Comparison of ENCODE assay signal across 13 cellular contexts in genomic region chr7:154917214-154918160, GRCh38.
A peak's percentile ranks its signal among the peaks of the same experiment; 100 is the strongest.
DNase-seq lines count a peak whose midpoint lies in the region; ATAC-seq and TF ChIP-seq lines count a peak whose summit lies in the region.
"Had no signal": no experiment of that assay in that cellular context is flagged by ENCODE, and none has a peak within 500 bp of the region (broad histone marks: within the 10 kb centered on the region; RNA-seq: fewer than 3 reads in every experiment).

No MANE protein-coding gene starts in this region.

- ATAC-seq in GM18858 (IDR thresholded peaks at IDR 0.05; ENCODE audit: unreplicated experiment) = no peak

- H3K36me3 ChIP-seq in endodermal cell (ENCODE audit: control insufficient read depth, insufficient read depth, low read length) (no peaks in the 10 kb centered on the region), neuronal stem cell (replicated peaks in 1 of 2; ENCODE audit: control insufficient read depth in 2 of 2, insufficient read depth in 2 of 2, low read length in 2 of 2) (no peaks in the 10 kb centered on the region)
- H3K36me3 ChIP-seq: BE2C had no signal

- H3K23ac ChIP-seq in neuronal stem cell (ENCODE audit: low read depth, low read length, poor library complexity) = no peak overlapping the region

- peaks cover 30% of the 10 kb centered on the region for H3K4me1 Mint-ChIP-seq in endodermal cell

- no peak overlapping the region for H3K4me2 ChIP-seq in neuronal stem cell (ENCODE audit: insufficient read depth, low read length, poor library complexity, severe bottlenecking)

- peaks cover 8% of the 10 kb centered on the region for H3K27me3 ChIP-seq in endodermal cell (ENCODE audit: control insufficient read depth, insufficient read depth, low read length, poor library complexity, severe bottlenecking)
- H3K27me3 ChIP-seq in neuronal stem cell (ENCODE audit: control insufficient read depth in 3 of 3, insufficient read depth in 3 of 3, low read depth in 1 of 3, low read length in 3 of 3) = peaks cover 3 to 30% (median 12%) of the 10 kb centered on the region in 3 experiments
- H3K27me3 ChIP-seq: BE2C had no signal

- no peak overlapping the region for H2BK120ac ChIP-seq in neuronal stem cell (ENCODE audit: low read depth, low read length)

- H3K9me3 Mint-ChIP-seq in endodermal cell = peaks cover 5% of the 10 kb centered on the region
- H3K9me3 Mint-ChIP-seq: CD4-positive, alpha-beta memory T cell; HFFc6 had no signal

- no peak overlapping the region for H3K14ac ChIP-seq in neuronal stem cell (ENCODE audit: low read length)

- peaks cover 23% of the 10 kb centered on the region for H3K27me3 Mint-ChIP-seq in endodermal cell (ENCODE audit: insufficient read depth)

- H3K9ac ChIP-seq in endodermal cell (ENCODE audit: extremely low read depth, low read length, poor library complexity, severe bottlenecking) = no peak overlapping the region
- peak overlapping the region; percentile 47 for H3K9ac ChIP-seq in neuronal stem cell (ENCODE audit: low read depth, low read length, poor library complexity)

- no peak overlapping the region for H3K4ac ChIP-seq in neuronal stem cell (ENCODE audit: low read length)

- H2AFZ ChIP-seq in neuronal stem cell (ENCODE audit: low read length) = no peak overlapping the region

- WGBS in endodermal cell (ENCODE audit: insufficient coverage in 1 of 2, insufficient read length in 1 of 2), 2 experiments = 95 to 97% methylated on average over 11 to 14 of the region's 14 CpGs
- no CpG with 5 or more reads among the region's 14 CpGs for whole genome bisulfite sequencing in neuronal stem cell (ENCODE audit: extremely low coverage in 2 of 2, insufficient read length in 2 of 2, insufficient replicate concordance in 1 of 2), 2 donors

- H4K91ac ChIP-seq in neuronal stem cell (ENCODE audit: low read depth, low read length, poor library complexity) = no peak overlapping the region

- H2BK12ac ChIP-seq in neuronal stem cell (ENCODE audit: low read length) = no peak overlapping the region

- no peak overlapping the region for H2AK5ac ChIP-seq in neuronal stem cell (ENCODE audit: low read depth, low read length)

- H3K4me1 ChIP-seq in endodermal cell (ENCODE audit: control insufficient read depth, insufficient read depth, low read length) (peaks cover 8% of the 10 kb centered on the region), neuronal stem cell (ENCODE audit: control insufficient read depth in 2 of 2, insufficient read depth in 1 of 2, low read depth in 1 of 2, low read length in 2 of 2) (peaks cover 2 to 5% of the 10 kb centered on the region in 2 donors)
- H3K4me1 ChIP-seq: BE2C had no signal

- H3K4me3 Mint-ChIP-seq in endodermal cell = no peak overlapping the region
- H3K4me3 Mint-ChIP-seq: CD4-positive, alpha-beta memory T cell; HFFc6 had no signal

- H2BK15ac ChIP-seq in neuronal stem cell (ENCODE audit: low read length) = no peak overlapping the region

- no peaks in the 10 kb centered on the region for H3K36me3 Mint-ChIP-seq in endodermal cell (ENCODE audit: low read depth)
- H3K36me3 Mint-ChIP-seq: CD4-positive, alpha-beta memory T cell had no signal

- H2BK5ac ChIP-seq in neuronal stem cell (ENCODE audit: low read length) = no peak overlapping the region

- H3K4me3 ChIP-seq in endodermal cell (ENCODE audit: low read length) (peak overlapping the region; percentile 29), neuronal stem cell (ENCODE audit: low read length in 2 of 2) (no peak overlapping the region)

- H3K27ac ChIP-seq in endodermal cell (ENCODE audit: low read depth, low read length) = no peak overlapping the region
- no peak overlapping the region for H3K27ac ChIP-seq in neuronal stem cell (replicated peaks; ENCODE audit: low read length)
- H3K27ac ChIP-seq: C4-2B, HL-60 had no signal

- peak overlapping the region; percentile 59 for H3K18ac ChIP-seq in neuronal stem cell (ENCODE audit: low read length)

- no peak overlapping the region for H4K8ac ChIP-seq in neuronal stem cell (ENCODE audit: low read depth, low read length)

- DNase-seq in activated CD8-positive, alpha-beta memory T cell treated with anti-CD3 and anti-CD28 coated beads for 24 hours = peak; percentile 38
- no peak for DNase-seq in activated CD8-positive, alpha-beta memory T cell treated with anti-CD3 and anti-CD28 coated beads, Interleukin-2, amount 50 U/mL, for 4 hours
- DNase-seq in endodermal cell (no peak), neuronal stem cell (ENCODE audit: low spot score) (no peak), NCI-H446 (lab: John Stamatoyannopoulos, UW) (no peak), NCI-H1105 (lab: John Stamatoyannopoulos, UW) (no peak)
- DNase-seq: BE2C; CD4-positive, alpha-beta memory T cell; HCEC 1CT; HFFc6 had no signal

- H3K9me3 ChIP-seq in endodermal cell (ENCODE audit: control insufficient read depth, low read length) (no peaks in the 10 kb centered on the region), neuronal stem cell (replicated peaks in 1 of 2; ENCODE audit: control insufficient read depth in 2 of 2, insufficient read depth in 1 of 2, low read depth in 1 of 2, low read length in 2 of 2) (no peaks in the 10 kb centered on the region)
- H3K9me3 ChIP-seq: BE2C had no signal

- peak overlapping the region; percentile 93 for H3K27ac Mint-ChIP-seq in endodermal cell
- H3K27ac Mint-ChIP-seq: CD4-positive, alpha-beta memory T cell; HFFc6 had no signal

- no peaks in the 10 kb centered on the region for H3K79me1 ChIP-seq in neuronal stem cell (ENCODE audit: low read depth, low read length)

- TF ChIP-seq CTCF in endodermal cell (conservative IDR thresholded peaks at IDR 0.05) = no peak
